22 cellular contexts compared by ENCODE assay signal in the genomic region with DNA sequence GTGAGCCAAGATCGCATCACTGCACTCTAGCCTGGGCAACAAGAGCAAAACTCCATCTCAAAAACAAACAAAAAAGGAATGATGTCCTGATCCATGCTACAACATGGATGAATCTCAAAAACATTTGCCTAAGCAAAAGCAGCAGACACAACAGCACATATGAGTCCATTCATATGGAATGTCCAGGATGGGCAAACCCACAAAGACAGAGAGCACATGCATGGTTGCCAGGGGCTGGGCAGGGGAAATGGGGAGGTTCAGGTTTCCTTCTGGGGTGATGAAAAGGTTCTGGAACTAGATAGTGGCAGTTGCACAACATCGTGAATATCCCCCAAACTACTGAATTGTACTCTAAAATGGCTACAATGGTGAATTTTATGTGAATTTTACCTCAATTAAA.
"Had no signal": no experiment of that assay in that cellular context is flagged by ENCODE, and none has a peak within 500 bp of the region (broad histone marks: within the 10 kb centered on the region; RNA-seq: fewer than 3 reads in every experiment).

No MANE protein-coding gene starts in this region.

- H3K4me1 ChIP-seq: transverse colon had no signal

- H3K36me3 ChIP-seq: cardiac muscle cell, transverse colon, WERI-Rb-1 had no signal

- DNase-seq: activated CD4-positive, alpha-beta T cell treated with anti-CD3 and anti-CD28 coated beads, Interleukin-2, amount 50 U/mL, for 1 hour; activated CD4-positive, CD25-positive, alpha-beta regulatory T cell treated with anti-CD3 and anti-CD28 coated beads, Interleukin-2, amount 50 U/mL, for 72 hours; activated CD8-positive, alpha-beta T cell treated with anti-CD3 and anti-CD28 coated beads, Interleukin-2, amount 10 ng/mL, durations not matched to agents 7 days and 5 days; activated gamma-delta T cell treated with Interleukin-2 at 50 U/mL for 16 hours; amniotic stem cell; effector CD4-positive, alpha-beta T cell; naive B cell; occipital lobe; posterior cingulate gyrus; stimulated activated CD4-positive, alpha-beta T cell treated with anti-CD3 and anti-CD28 coated beads, Interleukin-2, amount 100 ng/mL, for 48 hours; stimulated activated CD8-positive, alpha-beta memory T cell treated with anti-CD3 and anti-CD28 coated beads, Interleukin-4, amount 100 ng/mL, for 48 hours; stimulated activated naive B cell treated with anti-CD40 and anti-IgM and Interleukin-4, amounts not matched to agents 10 μg/mL and 1 μg/mL and 100 μg/mL, for 72 hours; T-cell; transverse colon; WERI-Rb-1 had no signal

- H3K27ac ChIP-seq: cardiac muscle cell, transverse colon, WERI-Rb-1 had no signal

- ATAC-seq: activated CD8-positive, alpha-beta T cell treated with anti-CD3 and anti-CD28 coated beads, Interleukin-2, amount 10 ng/mL, durations not matched to agents 7 days and 5 days; left lobe of liver; sciatic nerve; stimulated activated naive B cell treated with anti-CD40 and anti-IgM and Interleukin-4, amounts not matched to agents 10 μg/mL and 1 μg/mL and 100 μg/mL, for 72 hours; T-cell had no signal

- H3K27me3 ChIP-seq: cardiac muscle cell, transverse colon had no signal

- H3K4me3 ChIP-seq: cardiac muscle cell, lung, smooth muscle cell, transverse colon had no signal

- H3K9me3 ChIP-seq: transverse colon had no signal

- FAIRE-seq: endometrium, urothelium cell line had no signal
